ENCODE assay signal across 17 cellular contexts in the genomic region with DNA sequence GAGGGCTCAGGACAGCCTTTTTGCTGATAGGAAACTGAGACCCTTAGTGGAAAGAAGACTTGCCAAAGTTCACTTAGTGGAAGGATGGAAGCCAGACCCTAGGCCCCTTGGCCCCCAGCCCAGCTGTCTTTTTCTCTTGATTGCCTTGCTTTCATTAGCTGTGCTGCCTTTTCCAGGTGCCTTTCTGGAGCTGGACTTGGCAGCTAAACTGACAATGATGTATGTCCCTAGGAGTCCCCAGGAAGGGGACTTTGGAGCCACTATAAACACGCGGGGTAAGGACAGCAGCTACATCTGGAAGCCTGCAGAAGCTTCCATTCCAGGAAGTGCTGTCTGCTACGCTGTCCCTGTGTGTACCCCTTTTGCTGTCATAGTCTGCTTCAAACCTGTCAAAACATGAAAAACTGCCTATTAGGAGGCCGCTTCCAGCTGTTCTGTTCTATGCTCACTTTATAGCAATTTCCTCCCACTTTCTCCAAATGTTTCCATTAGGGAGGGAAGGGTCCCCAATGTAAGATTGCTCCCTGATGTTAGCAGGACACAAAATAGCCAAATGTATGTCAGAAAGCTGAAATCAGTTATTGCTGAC.
"Had no signal": no experiment of that assay in that cellular context is flagged by ENCODE, and none has a peak within 500 bp of the region (broad histone marks: within the 10 kb centered on the region; RNA-seq: fewer than 3 reads in every experiment).

No MANE protein-coding gene starts in this region.

- H3K4me3 ChIP-seq: coronary artery, prostate gland, right lobe of liver, spleen, testis, tibial nerve had no signal

- H3K9ac ChIP-seq: parathyroid adenoma had no signal

- H3K4me1 ChIP-seq: parathyroid adenoma, prostate gland, spleen, testis, tibial nerve had no signal

- H3K36me3 ChIP-seq: prostate gland, right lobe of liver, spleen, tibial nerve had no signal

- DNase-seq: effector CD4-positive, alpha-beta T cell; endodermal cell; erythroblast; foreskin keratinocyte; mammary epithelial cell; right lobe of liver; spleen; stimulated activated CD4-positive, alpha-beta T cell treated with anti-CD3 and anti-CD28 coated beads, Interleukin-15, amount 100 ng/mL, for 24 hours; stimulated activated CD4-positive, alpha-beta T cell treated with anti-CD3 and anti-CD28 coated beads, Interleukin-1b, Interleukin-23, amount 100 ng/mL, for 48 hours; stimulated activated CD4-positive, alpha-beta T cell treated with anti-CD3 and anti-CD28 coated beads, Interleukin-4, amount 100 ng/mL, for 24 hours; stimulated activated naive CD8-positive, alpha-beta T cell treated with anti-CD3 and anti-CD28 coated beads, Interleukin-15, amount 100 ng/mL, for 72 hours; testis had no signal

- FAIRE-seq: endothelial cell of umbilical vein had no signal

- H3K9me3 ChIP-seq: prostate gland, right lobe of liver, spleen, testis, tibial nerve had no signal

- H2AFZ ChIP-seq: parathyroid adenoma had no signal

- H3K27me3 ChIP-seq: foreskin keratinocyte, right lobe of liver, testis, tibial nerve had no signal

- H3K27ac ChIP-seq: coronary artery, foreskin keratinocyte, parathyroid adenoma, prostate gland, right lobe of liver, spleen, testis, tibial nerve had no signal
